9 cellular contexts compared by ENCODE assay signal in the genomic region with DNA sequence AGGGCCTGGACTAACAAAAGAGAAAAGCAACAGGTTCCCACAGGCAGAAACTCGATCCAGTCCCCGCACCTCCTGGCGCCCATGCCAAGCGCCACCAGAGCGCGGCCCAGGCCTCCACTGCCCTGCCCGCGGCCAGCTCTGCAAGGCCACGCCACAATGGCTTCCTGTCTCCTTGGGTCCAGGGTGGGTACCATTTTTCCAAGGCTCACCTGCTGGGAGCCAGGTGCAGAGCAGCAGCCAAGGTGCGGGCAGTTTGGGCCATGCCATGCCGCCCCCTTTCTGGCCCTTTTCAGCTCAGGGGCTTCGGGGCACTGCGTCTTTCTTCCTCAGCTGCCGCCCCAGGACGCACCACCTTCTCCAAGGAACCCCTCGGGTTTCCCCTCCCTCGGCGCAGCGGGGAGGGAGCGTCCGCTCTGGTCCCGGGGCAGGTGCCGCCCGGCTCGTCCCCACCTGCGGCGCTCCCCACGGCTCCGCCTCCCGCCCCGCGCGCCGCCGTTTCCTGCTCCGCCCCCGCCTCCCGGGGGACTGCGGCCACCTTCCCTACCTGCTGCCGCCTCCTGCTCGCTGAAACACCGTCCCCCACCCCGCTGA. TPM values are rescaled to one million over a fixed set of nuclear protein-coding genes. Genes with fewer than 3 reads are reported as not detected.
DNase-seq lines count a peak whose midpoint lies in the region; ATAC-seq and TF ChIP-seq lines count a peak whose summit lies in the region.
"Had no signal": no experiment of that assay in that cellular context is flagged by ENCODE, and none has a peak within 500 bp of the region (broad histone marks: within the 10 kb centered on the region; RNA-seq: fewer than 3 reads in every experiment).

Gene ILDR1 (minus strand): TSS at position 437 of the 591 bp plus-strand sequence. CDS start 170 bp downstream, at position 267.

- peak within 1 kb of the TSS; percentile 20 for H3K4me3 Mint-ChIP-seq in activated T-cell treated with anti-CD3 and anti-CD28 coated beads, Interleukin-2, amount 50 U/mL, for 24 hours

- intact Hi-C loops in left colon (cut with DNase I, micrococcal nuclease) = no loop called here

- peak; percentile 33 for DNase-seq in activated T-cell treated with anti-CD3 and anti-CD28 coated beads, Interleukin-2, amount 50 U/mL, for 24 hours
- DNase-seq in activated T-cell treated with anti-CD3 and anti-CD28 coated beads for 4 hours = no peak
- DNase-seq in left colon = peak; percentile 75 to 84
- no peak for DNase-seq in GM03348 (ENCODE audit: low spot score)
- DNase-seq in effector CD8-positive, alpha-beta T cell (lab: John Stamatoyannopoulos, UW) = no peak
- DNase-seq: DND-41 had no signal

- no peaks in the 10 kb centered on the region for H3K9me3 Mint-ChIP-seq in activated T-cell treated with anti-CD3 and anti-CD28 coated beads, Interleukin-2, amount 50 U/mL, for 24 hours

- H3K27ac ChIP-seq in VCaP = peak within 1 kb of the TSS; percentile 86

- ATAC-seq in HG03521 (IDR thresholded peaks at IDR 0.05; ENCODE audit: unreplicated experiment) = peak; percentile 34
- ATAC-seq in left colon = peak; percentile 94
- ATAC-seq in GM19328 (IDR thresholded peaks at IDR 0.05; ENCODE audit: unreplicated experiment) = no peak

- TF ChIP-seq CTCF in VCaP (conservative IDR thresholded peaks at IDR 0.05) = no peak; the same call in 1 of the 2 replicates

- peaks cover 56% of the 10 kb centered on the region for H3K27me3 Mint-ChIP-seq in activated T-cell treated with anti-CD3 and anti-CD28 coated beads, Interleukin-2, amount 50 U/mL, for 24 hours

- no peak within 1 kb of the TSS for H3K27ac Mint-ChIP-seq in activated T-cell treated with anti-CD3 and anti-CD28 coated beads, Interleukin-2, amount 50 U/mL, for 24 hours

- no peaks in the 10 kb centered on the region for H3K36me3 Mint-ChIP-seq in activated T-cell treated with anti-CD3 and anti-CD28 coated beads, Interleukin-2, amount 50 U/mL, for 24 hours (ENCODE audit: low read depth)

- peaks cover 3% of the 10 kb centered on the region for H3K4me1 Mint-ChIP-seq in activated T-cell treated with anti-CD3 and anti-CD28 coated beads, Interleukin-2, amount 50 U/mL, for 24 hours (ENCODE audit: low read depth)

RNA-seq across cellular contexts. Expression of gene ILDR1, which starts in this region (rescaled TPM):
- 10 to 100 TPM; 27.6 to 27.7 TPM for total RNA-seq in left colon

Comparison
In these comparisons a context has a peak if more than half of its experiments do, and no peak if none do; other contexts are left out.
1. DNase-seq: peak in activated T-cell treated with anti-CD3 and anti-CD28 coated beads, Interleukin-2, amount 50 U/mL, for 24 hours (single experiment) and left colon (2 of 2); none in activated T-cell treated with anti-CD3 and anti-CD28 coated beads for 4 hours (single experiment), GM03348 (single experiment) and effector CD8-positive, alpha-beta T cell (single experiment).